ENCODE assay signal across 8 cellular contexts in the genomic region with DNA sequence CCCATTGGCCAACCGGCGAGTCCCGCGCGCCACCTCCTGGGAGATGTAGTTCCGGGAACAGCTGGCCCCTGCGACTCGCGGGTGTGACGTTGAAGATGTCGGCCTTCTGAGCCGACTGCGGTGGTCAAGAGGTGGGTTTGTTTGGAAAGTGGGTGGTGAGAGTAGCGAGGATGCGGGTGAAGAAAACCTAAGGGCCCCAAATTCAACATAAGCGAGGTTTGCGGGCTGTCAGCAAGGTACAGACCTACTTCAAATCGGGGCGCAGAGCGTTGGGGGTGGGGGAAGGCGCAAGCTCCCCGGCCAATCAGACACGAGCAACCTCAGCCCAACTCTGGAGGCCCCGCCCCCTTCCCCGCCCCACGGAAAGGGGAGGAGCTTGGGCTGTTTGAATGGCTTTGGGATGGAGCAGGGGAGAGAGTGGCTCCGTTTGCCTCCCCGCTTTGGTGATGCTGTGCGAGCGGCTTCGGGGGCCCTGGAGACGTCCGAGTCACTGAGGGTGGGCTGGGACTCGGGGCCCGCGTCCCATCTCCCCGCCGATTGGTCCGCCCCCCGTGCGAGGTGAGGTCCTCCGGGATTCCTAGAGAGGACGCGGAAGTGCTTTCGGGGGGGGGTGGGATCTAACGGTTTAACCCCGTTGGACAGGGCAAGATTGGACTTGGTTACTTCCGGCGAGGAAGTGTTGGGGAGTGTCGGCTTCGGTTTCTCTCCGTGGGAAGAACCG. TPM values are rescaled to one million over a fixed set of nuclear protein-coding genes. Genes with fewer than 3 reads are reported as not detected.
DNase-seq lines count a peak whose midpoint lies in the region; ATAC-seq and TF ChIP-seq lines count a peak whose summit lies in the region.

A gene (plus strand): TSS at position 60 of the 721 bp plus-strand sequence. CDS start 1,383 bp downstream, outside the sequence.

- H3K27ac Mint-ChIP-seq in T-cell: peak within 1 kb of the TSS; percentile 98 to 99

- H3K27me3 Mint-ChIP-seq in T-cell: no peaks in the 10 kb centered on the region

- no peaks in the 10 kb centered on the region for H3K27me3 ChIP-seq in upper lobe of right lung

- no peaks in the 10 kb centered on the region for H3K9me3 ChIP-seq in upper lobe of right lung

- no peak for TF ChIP-seq CTCF in GM13976 (IDR thresholded peaks at IDR 0.05; ENCODE audit: borderline replicate concordance, control extremely low read depth, extremely low read depth, insufficient read depth, missing control alignments)
- TF ChIP-seq CTCF in upper lobe of right lung (IDR thresholded peaks at IDR 0.05): no peak

- peaks cover 31% of the 10 kb centered on the region for H3K4me1 ChIP-seq in upper lobe of right lung

- no peaks in the 10 kb centered on the region for H3K9me3 Mint-ChIP-seq in T-cell

- intact Hi-C loops in left cardiac atrium (cut with DNase I) (loop anchor here in 1 of 2 donors (5.0 kb wide), 1 partner anchor 48 kb away; a partner anchor contains a TSS), posterior vena cava (cut with DNase I) (loop anchor here in 1 of 2 donors (1.0 to 2.0 kb wide), 2 partner anchors 21 to 58 kb away; no protein-coding TSS in a partner anchor), upper lobe of right lung (cut with DNase I) (no loop called here)

- H3K27ac ChIP-seq in upper lobe of right lung: peak within 1 kb of the TSS; percentile 83

- DNase-seq in GM13976 (ENCODE audit: low spot score) (peak; percentile 96), NCI-H146 (lab: John Stamatoyannopoulos, UW) (peak; percentile 92), T-cell (peak; percentile 90 to 99 (median 96)), amniotic epithelial cell (ENCODE audit: low read depth) (peak; percentile 96), left cardiac atrium (peak; percentile 99), posterior vena cava (ENCODE audit: low spot score) (peak; percentile 100), upper lobe of right lung (peak; percentile 99)

- POLR2A ChIA-PET in T-cell (lab: Charles Lee): interaction anchor here (0.5 to 1.2 kb wide), 13 partner anchors 19 to 638 kb away, joined by 3 to 10 read pairs (median 3); a partner anchor contains a TSS

- H3K36me3 Mint-ChIP-seq in T-cell: peaks cover 3% of the 10 kb centered on the region

- CTCF ChIA-PET in T-cell (lab: Charles Lee): interaction anchor here in 1 of 2 donors (0.6 to 1.2 kb wide), 10 partner anchors 11 to 549 kb away, joined by 3 to 5 read pairs (median 4); a partner anchor contains a TSS

- H3K36me3 ChIP-seq in upper lobe of right lung: peaks cover 2% of the 10 kb centered on the region

- peak within 1 kb of the TSS; percentile 89 to 99 (median 96) for H3K4me3 Mint-ChIP-seq in T-cell

- H3K4me1 Mint-ChIP-seq in T-cell: peaks cover 27 to 43% (median 32%) of the 10 kb centered on the region in 3 donors

- in situ Hi-C loops in GM13976 (cut with MboI; ENCODE audit: low sequenced_read_pairs, unreplicated experiment): no loop called here

- peak; percentile 67 for ATAC-seq in HG02852 (IDR thresholded peaks at IDR 0.05; ENCODE audit: unreplicated experiment)
- ATAC-seq in T-cell (replicated peaks in 1 of 4): peak; percentile 85 to 89 (median 87)
- peak; percentile 94 to 96 for ATAC-seq in left cardiac atrium
- peak; percentile 94 for ATAC-seq in upper lobe of right lung

- H3K4me3 ChIP-seq in upper lobe of right lung: peak within 1 kb of the TSS; percentile 90

RNA-seq across cellular contexts. Expression of the gene that starts here (rescaled TPM):
- total RNA-seq in T-cell (1 to 10 TPM; 5.4 to 9.1 (median 8.2) TPM), left cardiac atrium (1 to 10 TPM; 6.1 to 6.3 TPM), posterior vena cava (1 to 10 TPM; 5.9 to 7.0 TPM), upper lobe of right lung (7.4 TPM)

Comparison
In these comparisons a context has a peak if more than half of its experiments do, and no peak if none do; other contexts are left out.
1. Peak in every context shown above with its lines: DNase-seq, ATAC-seq, H3K4me3 ChIP-seq and H3K27ac ChIP-seq.